10 cellular contexts compared by ENCODE assay signal in genomic region chr18:56851774-56852173, GRCh38.
A peak's percentile ranks its signal among the peaks of the same experiment; 100 is the strongest.
DNase-seq lines count a peak whose midpoint lies in the region; ATAC-seq and TF ChIP-seq lines count a peak whose summit lies in the region.
"Had no signal": no experiment of that assay in that cellular context is flagged by ENCODE, and none has a peak within 500 bp of the region (broad histone marks: within the 10 kb centered on the region; RNA-seq: fewer than 3 reads in every experiment).

No MANE protein-coding gene starts in this region.

- no peak for TF ChIP-seq CTCF in GM13977 (IDR thresholded peaks at IDR 0.05; ENCODE audit: extremely low read depth, insufficient read depth, missing control alignments)

- intact Hi-C loops in left colon (cut with DNase I, micrococcal nuclease), result no loop called here

- ATAC-seq in GM19468 (IDR thresholded peaks at IDR 0.05; ENCODE audit: extremely low read depth, unreplicated experiment), result peak; percentile 35
- ATAC-seq in HG02973 (IDR thresholded peaks at IDR 0.05; ENCODE audit: unreplicated experiment), result peak; percentile 81
- no peak for ATAC-seq in left colon

- in situ Hi-C loops in GM13977 (cut with MboI; ENCODE audit: low pct_unique_long_range_greater_than_20kb, low sequenced_read_pairs, unreplicated experiment), result loop anchor here (25.0 kb wide), 1 partner anchor 586 kb away; the partner anchor contains the start of gene ONECUT2

- peak; percentile 12 for DNase-seq in GM13977 (ENCODE audit: low spot score)
- DNase-seq in NAMALWA (ENCODE audit: low spot score), result peak; percentile 23
- DNase-seq in HCEC 1CT, result no peak
- DNase-seq in DMS79 treated with DMSO at 0.1 percent for 48 hours (lab: John Stamatoyannopoulos, UW), result no peak
- DNase-seq in left colon, result no peak
- no peak for DNase-seq in GM19240 (ENCODE audit: insufficient read length, low spot score)
- DNase-seq: amygdala, NCI-H2171 treated with DMSO at 0.1 percent for 48 hours had no signal

Comparison
In these comparisons a context has a peak if more than half of its experiments do, and no peak if none do; other contexts are left out.
1. DNase-seq: peak in GM13977 (single experiment) and NAMALWA (single experiment); none in HCEC 1CT (single experiment), DMS79 treated with DMSO at 0.1 percent for 48 hours (single experiment), left colon (0 of 2) and GM19240 (single experiment).